In genomic region chr2:69167469-69167822, GRCh38 we compare ENCODE assay signal across 19 cellular contexts.
"Had no signal": no experiment of that assay in that cellular context is flagged by ENCODE, and none has a peak within 500 bp of the region (broad histone marks: within the 10 kb centered on the region; RNA-seq: fewer than 3 reads in every experiment).

No MANE protein-coding gene starts in this region.

- H3K27ac ChIP-seq: breast epithelium, colonic mucosa, left ventricle myocardium inferior, neutrophil, pancreas, psoas muscle, right atrium auricular region, tibial nerve, WERI-Rb-1 had no signal

- H3K9me3 ChIP-seq: breast epithelium, colonic mucosa, left ventricle myocardium inferior, neutrophil, pancreas, psoas muscle, right atrium auricular region, tibial nerve had no signal

- ATAC-seq: psoas muscle; stimulated activated naive CD8-positive, alpha-beta T cell treated with anti-CD3 and anti-CD28 coated beads, Interleukin-15, Interleukin-2, amounts not matched to agents 100 U/mL and 50 U/mL, for 24 hours had no signal

- FAIRE-seq: astrocyte, pancreas, TTC549, urothelium cell line had no signal

- DNase-seq: activated CD4-positive, CD25-positive, alpha-beta regulatory T cell treated with anti-CD3 and anti-CD28 coated beads, Interleukin-2, amount 50 U/mL, for 72 hours; activated gamma-delta T cell treated with Interleukin-2 at 50 U/mL for 16 hours; activated T-cell treated with anti-CD3 and anti-CD28 coated beads, Interleukin-2, amount 50 U/mL, for 1 hour; colonic mucosa; left ventricle myocardium inferior; pancreas; psoas muscle; stimulated activated CD4-positive, alpha-beta T cell treated with anti-CD3 and anti-CD28 coated beads, Interleukin-12 subunit alpha, Interleukin-12 subunit beta, amount 100 ng/mL, for 4 hours; stimulated activated CD4-positive, alpha-beta T cell treated with anti-CD3 and anti-CD28 coated beads, Interleukin-4, amount 100 ng/mL, for 4 hours; stimulated activated naive CD8-positive, alpha-beta T cell treated with anti-CD3 and anti-CD28 coated beads, Interleukin-15, Interleukin-2, amounts not matched to agents 100 U/mL and 50 U/mL, for 24 hours; T-helper 1 cell; WERI-Rb-1 had no signal

- H3K36me3 ChIP-seq: breast epithelium, colonic mucosa, left ventricle myocardium inferior, neutrophil, pancreas, right atrium auricular region, WERI-Rb-1 had no signal

- H3K27me3 ChIP-seq: breast epithelium, colonic mucosa, neutrophil, pancreas, right atrium auricular region, tibial nerve had no signal

- H3K4me1 ChIP-seq: colonic mucosa, pancreas had no signal

- H3K4me3 ChIP-seq: breast epithelium, colonic mucosa, left ventricle myocardium inferior, pancreas, psoas muscle, right atrium auricular region, tibial nerve had no signal
